13 cellular contexts compared by ENCODE assay signal in the genomic region with DNA sequence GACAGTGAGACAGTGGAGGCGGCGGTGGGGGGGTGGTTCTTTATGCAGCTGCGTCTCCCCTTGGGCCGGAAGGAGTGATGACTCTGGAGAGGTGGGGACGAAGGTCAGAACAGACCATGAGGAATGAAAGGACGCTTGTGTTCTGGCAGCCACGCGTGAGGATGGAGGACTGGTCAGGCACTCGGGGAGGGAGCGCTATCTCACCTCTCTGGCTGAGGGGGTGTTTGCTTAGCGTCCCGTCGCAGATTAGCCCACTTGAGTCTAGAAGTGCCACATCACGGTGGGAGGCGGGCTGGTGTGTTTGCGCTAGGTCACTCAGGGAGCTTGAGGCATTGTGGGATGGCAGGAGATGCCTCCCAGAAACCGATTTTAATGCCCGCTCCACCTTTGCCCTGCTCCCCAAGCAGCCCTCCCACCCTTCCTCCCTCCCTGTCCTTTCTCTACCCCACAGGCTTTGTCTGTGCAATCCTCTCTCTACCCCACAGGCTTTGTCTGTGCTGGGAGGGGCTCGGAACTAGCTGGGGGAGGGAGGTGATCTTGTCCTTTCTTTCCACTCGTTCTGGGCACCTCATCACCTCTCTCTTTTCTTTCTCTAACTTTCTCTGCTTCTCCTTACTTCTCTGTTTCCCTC.
A peak's percentile ranks its signal among the peaks of the same experiment; 100 is the strongest.
DNase-seq lines count a peak whose midpoint lies in the region; ATAC-seq and TF ChIP-seq lines count a peak whose summit lies in the region.
"Had no signal": no experiment of that assay in that cellular context is flagged by ENCODE, and none has a peak within 500 bp of the region (broad histone marks: within the 10 kb centered on the region; RNA-seq: fewer than 3 reads in every experiment).

No MANE protein-coding gene starts in this region.

- peak overlapping the region; percentile 2 to 89 (median 48); a peak in 5 of 7 replicates for H3K27ac Mint-ChIP-seq in H9
- H3K27ac Mint-ChIP-seq: activated naive CD8-positive, alpha-beta T cell treated with anti-CD3 and anti-CD28 coated beads, Interleukin-2, amount 50 U/mL, for 24 hours; CD4-positive, CD25-positive, alpha-beta regulatory T cell had no signal

- DNase-seq in H9 (no peak), SJCRH30 (peak; percentile 78 to 81), retina (peak; percentile 71), NCI-H1930 (lab: John Stamatoyannopoulos, UW) (no peak), aorta (no peak), NCI-H774 (lab: John Stamatoyannopoulos, UW) (no peak)
- DNase-seq: activated naive CD8-positive, alpha-beta T cell treated with anti-CD3 and anti-CD28 coated beads, Interleukin-2, amount 50 U/mL, for 24 hours; CD4-positive, CD25-positive, alpha-beta regulatory T cell; dermis blood vessel endothelial cell; gastrocnemius medialis; NCI-H1694 treated with DMSO at 0.1 percent for 48 hours had no signal

- peak overlapping the region; percentile 52 for H3K4me2 ChIP-seq in H9 (ENCODE audit: insufficient read depth, insufficient read length, low read length)

- H3K9me3 Mint-ChIP-seq in H9, result no peaks in the 10 kb centered on the region
- H3K9me3 Mint-ChIP-seq: activated naive CD8-positive, alpha-beta T cell treated with anti-CD3 and anti-CD28 coated beads, Interleukin-2, amount 50 U/mL, for 24 hours; CD4-positive, CD25-positive, alpha-beta regulatory T cell had no signal

- H3K79me2 ChIP-seq in H9 (ENCODE audit: insufficient read depth, low read length), result no peaks in the 10 kb centered on the region

- H2AFZ ChIP-seq in H9 (ENCODE audit: low read length), result no peak overlapping the region

- H4K8ac ChIP-seq in H9 (replicated peaks; ENCODE audit: insufficient read length, low read depth, low read length), result peak overlapping the region; percentile 29

- peak overlapping the region; percentile 19 to 49; a peak in 4 of 5 replicates for H3K4me3 Mint-ChIP-seq in H9
- H3K4me3 Mint-ChIP-seq: activated naive CD8-positive, alpha-beta T cell treated with anti-CD3 and anti-CD28 coated beads, Interleukin-2, amount 50 U/mL, for 24 hours had no signal

- no peak overlapping the region for H2BK5ac ChIP-seq in H9 (ENCODE audit: insufficient read length, low read length)

- peaks cover 36 to 63% of the 10 kb centered on the region in 2 experiments for H3K4me1 Mint-ChIP-seq in H9
- H3K4me1 Mint-ChIP-seq: activated naive CD8-positive, alpha-beta T cell treated with anti-CD3 and anti-CD28 coated beads, Interleukin-2, amount 50 U/mL, for 24 hours had no signal

- no peak overlapping the region for H3K9ac ChIP-seq in H9 (ENCODE audit: extremely low read depth, insufficient read length, low read length)
- H3K9ac ChIP-seq in iPS-15b (ENCODE audit: low read depth, low read length), result no peak overlapping the region

- H3T11ph ChIP-seq in H9 (ENCODE audit: low read length), result no peak overlapping the region

- H3K23ac ChIP-seq in H9 (ENCODE audit: insufficient read length, low read depth, low read length), result no peak overlapping the region

- H2BK20ac ChIP-seq in H9 (ENCODE audit: low read depth, low read length, poor library complexity, severe bottlenecking), result no peak overlapping the region

- H4K91ac ChIP-seq in H9 (ENCODE audit: insufficient read length, low read depth, low read length), result no peak overlapping the region

- no peak for ATAC-seq in GM18517 (IDR thresholded peaks at IDR 0.05; ENCODE audit: unreplicated experiment)
- no peak for ATAC-seq in aorta (ENCODE audit: low FRiP score)
- ATAC-seq: activated naive CD8-positive, alpha-beta T cell treated with anti-CD3 and anti-CD28 coated beads, Interleukin-2, amount 50 U/mL, for 24 hours had no signal

- TF ChIP-seq CTCF in H9 (conservative IDR thresholded peaks at IDR 0.05), result no peak

- H2BK120ac ChIP-seq in H9 (ENCODE audit: low read depth, low read length, poor library complexity, severe bottlenecking), result no peak overlapping the region

- H3K36me3 Mint-ChIP-seq in H9 (ENCODE audit: insufficient read depth in 1 of 3, low read depth in 3 of 3), result no peaks in the 10 kb centered on the region
- H3K36me3 Mint-ChIP-seq: CD4-positive, CD25-positive, alpha-beta regulatory T cell had no signal

- H3K23me2 ChIP-seq in H9 (ENCODE audit: insufficient read length, low read depth, low read length, poor library complexity, severe bottlenecking), result peaks cover 4% of the 10 kb centered on the region

- H3K4me1 ChIP-seq in H9 (ENCODE audit: insufficient read depth, low read length), result peaks cover 10% of the 10 kb centered on the region
- peaks cover 42% of the 10 kb centered on the region for H3K4me1 ChIP-seq in SJCRH30
- H3K4me1 ChIP-seq in iPS-15b (ENCODE audit: control insufficient read depth, insufficient read depth, low read length), result peaks cover 11% of the 10 kb centered on the region
- H3K4me1 ChIP-seq in aorta (ENCODE audit: control insufficient read depth in 1 of 2, insufficient read depth in 2 of 2, low read length in 2 of 2), result no peaks in the 10 kb centered on the region

- no peak overlapping the region for H4K5ac ChIP-seq in H9 (ENCODE audit: insufficient read length, low read depth, low read length)

- no peak overlapping the region for H2AK5ac ChIP-seq in H9 (ENCODE audit: insufficient read length, low read length)

- H3K36me3 ChIP-seq in SJCRH30, result 0 out of 2 replicates have a peak, but pooled peaks cover 3% of the 10 kb centered on the region
- no peaks in the 10 kb centered on the region for H3K36me3 ChIP-seq in iPS-15b (ENCODE audit: control insufficient read depth, insufficient read depth, low read length)
- no peaks in the 10 kb centered on the region for H3K36me3 ChIP-seq in aorta (ENCODE audit: control insufficient read depth in 1 of 2, insufficient read depth in 2 of 2, low read length in 1 of 2)
- H3K36me3 ChIP-seq: gastrocnemius medialis had no signal

- peaks cover 30% of the 10 kb centered on the region for H3K27me3 Mint-ChIP-seq in H9 (ENCODE audit: low read depth)

- no peak overlapping the region; the same call in 1 of the 2 replicates for H3K4ac ChIP-seq in H9 (ENCODE audit: low read depth, low read length)

- intact Hi-C loops in aorta (cut with DNase I), result loop anchor here in 1 of 2 donors (5.0 kb wide), 1 partner anchor 95 kb away; no protein-coding TSS in a partner anchor

- H3K18ac ChIP-seq in H9 (ENCODE audit: insufficient read length, low read depth, low read length), result peak overlapping the region; percentile 80

- no CpG with 5 or more reads among the region's 20 CpGs for WGBS in H9 (ENCODE audit: extremely low coverage, insufficient read length, low lambda C conversion rate)
- whole genome bisulfite sequencing in aorta, 2 donors, result 61 to 67% methylated on average over 20 of the region's 20 CpGs

- H3K27me3 ChIP-seq in H9 (ENCODE audit: insufficient read depth, low read length) (no peaks in the 10 kb centered on the region; the same call in 1 of the 2 replicates), SJCRH30 (no peaks in the 10 kb centered on the region), iPS-15b (ENCODE audit: control insufficient read depth, insufficient read depth, low read length) (peaks cover 33% of the 10 kb centered on the region), aorta (ENCODE audit: control insufficient read depth in 1 of 2, insufficient read depth in 2 of 2, low read length in 1 of 2) (no peaks in the 10 kb centered on the region)
- H3K27me3 ChIP-seq: gastrocnemius medialis had no signal

- no peak overlapping the region for H3K27ac ChIP-seq in H9 (ENCODE audit: insufficient read length, low read depth, low read length)
- H3K27ac ChIP-seq in SJCRH30, result peak overlapping the region; percentile 100
- H3K27ac ChIP-seq in aorta (ENCODE audit: low read depth in 1 of 2, low read length in 2 of 2), result no peak overlapping the region
- H3K27ac ChIP-seq: gastrocnemius medialis had no signal

- H2BK15ac ChIP-seq in H9 (ENCODE audit: low read depth, low read length), result no peak overlapping the region

- peak overlapping the region; percentile 43 for H3K4me3 ChIP-seq in SJCRH30
- peak overlapping the region; percentile 35 for H3K4me3 ChIP-seq in iPS-15b (ENCODE audit: low read depth, low read length)
- H3K4me3 ChIP-seq in aorta (ENCODE audit: low read length in 2 of 2), result no peak overlapping the region

- peaks cover 2% of the 10 kb centered on the region for H4K20me1 ChIP-seq in H9 (ENCODE audit: control insufficient read depth, insufficient read depth, insufficient read length)

- H3K56ac ChIP-seq in H9 (ENCODE audit: insufficient read length, low read depth, low read length), result no peak overlapping the region

- H3K79me1 ChIP-seq in H9 (ENCODE audit: insufficient read depth, low read depth, low read length, poor library complexity, severe bottlenecking), result no peaks in the 10 kb centered on the region

- peak overlapping the region; percentile 47 for H2BK12ac ChIP-seq in H9 (ENCODE audit: insufficient read length, low read depth, low read length)

- H3K9me3 ChIP-seq in H9 (ENCODE audit: control insufficient read depth, low read depth, low read length) (no peaks in the 10 kb centered on the region), SJCRH30 (replicated peaks) (no peaks in the 10 kb centered on the region), iPS-15b (ENCODE audit: control insufficient read depth, insufficient read depth, low read length) (no peaks in the 10 kb centered on the region), aorta (ENCODE audit: control insufficient read depth, low read length) (no peaks in the 10 kb centered on the region)
- H3K9me3 ChIP-seq: gastrocnemius medialis had no signal

- H3K14ac ChIP-seq in H9 (ENCODE audit: insufficient read depth, low read length), result peak overlapping the region; percentile 84; the same call in 1 of the 2 replicates

Comparison
In these comparisons a context has a peak if more than half of its experiments do, and no peak if none do; other contexts are left out.
1. DNase-seq: peak in SJCRH30 (2 of 2) and retina (single experiment); none in H9 (single experiment), NCI-H1930 (0 of 2), aorta (0 of 2) and NCI-H774 (single experiment).
2. H3K4me3 ChIP-seq: peak in SJCRH30 (single experiment) and iPS-15b (single experiment); none in aorta (0 of 2).